In the genomic region with DNA sequence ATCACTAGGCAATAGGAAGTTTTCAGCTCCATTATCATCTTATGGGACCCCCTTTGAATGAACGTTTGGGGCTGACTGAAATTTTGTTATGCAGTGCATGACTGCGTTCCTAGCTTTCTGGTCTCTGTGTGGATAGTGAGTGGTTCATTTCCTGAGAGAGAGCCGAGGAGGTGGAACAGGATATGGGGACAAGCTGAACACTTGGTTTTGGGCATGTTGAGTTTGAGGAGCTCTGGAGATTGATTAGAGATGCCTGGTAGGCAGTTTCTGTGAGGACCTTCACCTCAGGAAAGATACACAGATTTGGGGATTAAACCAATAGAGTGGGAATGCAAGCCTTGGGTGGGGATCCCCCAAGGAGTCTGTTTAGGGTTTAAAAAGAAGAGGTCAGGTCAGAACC, we compare ENCODE assay signal across 22 cellular contexts.
"Had no signal": no experiment of that assay in that cellular context is flagged by ENCODE, and none has a peak within 500 bp of the region (broad histone marks: within the 10 kb centered on the region; RNA-seq: fewer than 3 reads in every experiment).

No MANE protein-coding gene starts in this region.

- H3K4me2 ChIP-seq: hepatocyte had no signal

- H3K27ac Mint-ChIP-seq: memory B cell; mesothelial cell of epicardium; naive B cell; natural killer cell treated with Interleukin-12 subunit alpha and Interleukin-12 subunit beta and Interleukin-15 and Interleukin-18, amount 100 ng/mL, for 72 hours; stimulated activated memory B cell treated with anti-CD40 and anti-IgM and Interleukin-4, amounts not matched to agents 10 μg/mL and 1 μg/mL and 100 μg/mL, for 72 hours; stimulated activated naive CD8-positive, alpha-beta T cell treated with anti-CD3 and anti-CD28 coated beads, Interleukin-15, Interleukin-2, amounts not matched to agents 100 ng/mL and 50 ng/mL, for 24 hours had no signal

- H3K27me3 ChIP-seq: hepatocyte, neutrophil, sigmoid colon, vagina had no signal

- H3K4me3 ChIP-seq: hepatocyte, lung, mucosa of descending colon, prostate gland, sigmoid colon, thoracic aorta, vagina had no signal

- H3K9me3 ChIP-seq: mucosa of descending colon, neutrophil, prostate gland, vagina had no signal

- H3K9ac ChIP-seq: parathyroid adenoma had no signal

- ATAC-seq: left lobe of liver; mucosa of descending colon; natural killer cell treated with Interleukin-12 subunit alpha and Interleukin-12 subunit beta and Interleukin-15 and Interleukin-18, amount 100 ng/mL, for 72 hours; stimulated activated memory B cell treated with anti-CD40 and anti-IgM and Interleukin-4, amounts not matched to agents 10 μg/mL and 1 μg/mL and 100 μg/mL, for 72 hours had no signal

- H3K4me1 ChIP-seq: parathyroid adenoma, prostate gland, sigmoid colon, vagina had no signal

- H3K36me3 Mint-ChIP-seq: natural killer cell treated with Interleukin-12 subunit alpha and Interleukin-12 subunit beta and Interleukin-15 and Interleukin-18, amount 100 ng/mL, for 72 hours had no signal

- DNase-seq: effector CD8-positive, alpha-beta T cell; head of caudate nucleus; kidney; mucosa of descending colon; naive B cell; right cardiac atrium; sigmoid colon; stimulated activated CD4-positive, alpha-beta T cell treated with anti-CD3 and anti-CD28 coated beads, Interleukin-4, amount 100 ng/mL, for 4 hours had no signal

- H3K27ac ChIP-seq: hepatocyte, neutrophil, parathyroid adenoma, prostate gland, sigmoid colon, thoracic aorta, vagina had no signal

- H3K79me2 ChIP-seq: hepatocyte, parathyroid adenoma had no signal

- H3K27me3 Mint-ChIP-seq: stimulated activated naive CD8-positive, alpha-beta T cell treated with anti-CD3 and anti-CD28 coated beads, Interleukin-15, Interleukin-2, amounts not matched to agents 100 ng/mL and 50 ng/mL, for 24 hours had no signal

- H3K4me1 Mint-ChIP-seq: memory B cell; mesothelial cell of epicardium; naive B cell; stimulated activated memory B cell treated with anti-CD40 and anti-IgM and Interleukin-4, amounts not matched to agents 10 μg/mL and 1 μg/mL and 100 μg/mL, for 72 hours had no signal

- H3K36me3 ChIP-seq: neutrophil, prostate gland, sigmoid colon, thoracic aorta, vagina had no signal

- H2AFZ ChIP-seq: hepatocyte, parathyroid adenoma had no signal

- H3K4me3 Mint-ChIP-seq: memory B cell; mesothelial cell of epicardium; naive B cell; natural killer cell treated with Interleukin-12 subunit alpha and Interleukin-12 subunit beta and Interleukin-15 and Interleukin-18, amount 100 ng/mL, for 72 hours; neural crest cell; stimulated activated memory B cell treated with anti-CD40 and anti-IgM and Interleukin-4, amounts not matched to agents 10 μg/mL and 1 μg/mL and 100 μg/mL, for 72 hours; stimulated activated naive CD8-positive, alpha-beta T cell treated with anti-CD3 and anti-CD28 coated beads, Interleukin-15, Interleukin-2, amounts not matched to agents 100 ng/mL and 50 ng/mL, for 24 hours had no signal

- H3K9me3 Mint-ChIP-seq: natural killer cell treated with Interleukin-12 subunit alpha and Interleukin-12 subunit beta and Interleukin-15 and Interleukin-18, amount 100 ng/mL, for 72 hours had no signal
